14 cellular contexts compared by ENCODE assay signal in genomic region chr17:63487014-63487339, GRCh38. TPM values are rescaled to one million over a fixed set of nuclear protein-coding genes. Genes with fewer than 3 reads are reported as not detected.
DNase-seq lines count a peak whose midpoint lies in the region; ATAC-seq and TF ChIP-seq lines count a peak whose summit lies in the region.
"Had no signal": no experiment of that assay in that cellular context is flagged by ENCODE, and none has a peak within 500 bp of the region (broad histone marks: within the 10 kb centered on the region; RNA-seq: fewer than 3 reads in every experiment).

No MANE protein-coding gene starts in this region.

- TF ChIP-seq EP300 in SK-N-SH (IDR thresholded peaks at IDR 0.05; ENCODE audit: borderline replicate concordance in 1 of 2, low read depth in 1 of 2, low read length in 1 of 2), result no peak

- no peaks in the 10 kb centered on the region for H3F3A ChIP-seq in SK-N-SH (replicated peaks; ENCODE audit: insufficient read depth)

- H3K27me3 Mint-ChIP-seq in dendritic cell treated with granulocyte-macrophage colony-stimulating factor and Interleukin-4, amounts not matched to agents 40 ng/mL and 50 ng/mL, for 4 days, result peaks cover 3% of the 10 kb centered on the region
- H3K27me3 Mint-ChIP-seq: CD4-positive, alpha-beta T cell had no signal

- H3K4me3 Mint-ChIP-seq in dendritic cell treated with granulocyte-macrophage colony-stimulating factor and Interleukin-4, amounts not matched to agents 40 ng/mL and 50 ng/mL, for 4 days, result no peak overlapping the region
- H3K4me3 Mint-ChIP-seq: CD4-positive, alpha-beta T cell had no signal

- H3K9ac ChIP-seq in SK-N-SH (no peak overlapping the region), neuronal stem cell (ENCODE audit: low read depth, low read length, poor library complexity) (no peak overlapping the region)
- H3K9ac ChIP-seq: GM23248 had no signal

- no peaks in the 10 kb centered on the region for H3K9me3 Mint-ChIP-seq in dendritic cell treated with granulocyte-macrophage colony-stimulating factor and Interleukin-4, amounts not matched to agents 40 ng/mL and 50 ng/mL, for 4 days
- H3K9me3 Mint-ChIP-seq: CD4-positive, alpha-beta T cell had no signal

- H3K4me1 Mint-ChIP-seq in dendritic cell treated with granulocyte-macrophage colony-stimulating factor and Interleukin-4, amounts not matched to agents 40 ng/mL and 50 ng/mL, for 4 days (ENCODE audit: low read depth), result peaks cover 24% of the 10 kb centered on the region

- peak overlapping the region; percentile 71 for H2BK15ac ChIP-seq in neuronal stem cell (ENCODE audit: low read length)

- no peak overlapping the region for H3K4ac ChIP-seq in neuronal stem cell (ENCODE audit: low read length)

- H3K23ac ChIP-seq in neuronal stem cell (ENCODE audit: low read depth, low read length, poor library complexity), result peak overlapping the region; percentile 71

- no peaks in the 10 kb centered on the region for H3K9me2 ChIP-seq in SK-N-SH

- H3K4me2 ChIP-seq in SK-N-SH (no peak overlapping the region), neuronal stem cell (ENCODE audit: insufficient read depth, low read length, poor library complexity, severe bottlenecking) (no peak overlapping the region)

- ATAC-seq in SK-N-SH treated with all-trans-retinoic acid at 6 μM for 48 hours (no peak), GM18873 (IDR thresholded peaks at IDR 0.05; ENCODE audit: low FRiP score, unreplicated experiment) (no peak), HG03469 (IDR thresholded peaks at IDR 0.05; ENCODE audit: unreplicated experiment) (no peak)
- ATAC-seq: GM12878, K562 had no signal

- TF ChIP-seq RAD21 in SK-N-SH (IDR thresholded peaks at IDR 0.05; ENCODE audit: low read length), result no peak

- no peaks in the 10 kb centered on the region for H3K9me3 ChIP-seq in SK-N-SH
- no peaks in the 10 kb centered on the region for H3K9me3 ChIP-seq in neuronal stem cell (replicated peaks in 1 of 2; ENCODE audit: control insufficient read depth in 2 of 2, insufficient read depth in 1 of 2, low read depth in 1 of 2, low read length in 2 of 2)

- H3K36me3 ChIP-seq in SK-N-SH (replicated peaks in 1 of 2; ENCODE audit: control insufficient read depth in 1 of 2, insufficient read depth in 2 of 2, low read length in 1 of 2) (no peaks in the 10 kb centered on the region), neuronal stem cell (replicated peaks in 1 of 2; ENCODE audit: control insufficient read depth in 2 of 2, insufficient read depth in 2 of 2, low read length in 2 of 2) (no peaks in the 10 kb centered on the region)

- H4K91ac ChIP-seq in neuronal stem cell (ENCODE audit: low read depth, low read length, poor library complexity), result no peak overlapping the region

- H3K27ac Mint-ChIP-seq in dendritic cell treated with granulocyte-macrophage colony-stimulating factor and Interleukin-4, amounts not matched to agents 40 ng/mL and 50 ng/mL, for 4 days, result peak overlapping the region; percentile 33
- H3K27ac Mint-ChIP-seq: CD4-positive, alpha-beta T cell had no signal

- no peak overlapping the region for H3K27ac ChIP-seq in SK-N-SH (ENCODE audit: low read depth in 2 of 2, low read length in 1 of 2)
- no peak overlapping the region for H3K27ac ChIP-seq in neuronal stem cell (replicated peaks; ENCODE audit: low read length)
- H3K27ac ChIP-seq: 22Rv1, GM23248 had no signal

- POLR2A ChIA-PET in SK-N-SH (lab: Yijun Ruan, JAX), result interaction anchor here (1.2 to 1.8 kb wide), 2 partner anchors 10 to 11 kb away, joined by 3 read pairs; partner anchors contain the start of gene ACE

- no peaks in the 10 kb centered on the region for H3K79me2 ChIP-seq in SK-N-SH (ENCODE audit: insufficient read depth)

- no peaks in the 10 kb centered on the region; a peak in 1 of 4 replicates for H3K4me1 ChIP-seq in SK-N-SH (ENCODE audit: control insufficient read depth in 1 of 2, insufficient read depth in 2 of 2, low read depth in 1 of 2, low read length in 1 of 2)
- H3K4me1 ChIP-seq in neuronal stem cell (ENCODE audit: control insufficient read depth in 2 of 2, insufficient read depth in 1 of 2, low read depth in 1 of 2, low read length in 2 of 2), result no peaks in the 10 kb centered on the region

- DNase-seq in SK-N-SH, result peak; percentile 30
- DNase-seq in neuronal stem cell (ENCODE audit: low spot score), result no peak
- no peak for DNase-seq in activated CD8-positive, alpha-beta memory T cell treated with anti-CD3 and anti-CD28 coated beads, Interleukin-2, amount 50 U/mL, for 48 hours
- DNase-seq: C1 segment of cervical spinal cord; CD4-positive, alpha-beta T cell; DMS79; GM23248 had no signal

- peak overlapping the region; percentile 31 for H3K14ac ChIP-seq in neuronal stem cell (ENCODE audit: low read length)

- peak overlapping the region; percentile 37 for H2AK5ac ChIP-seq in neuronal stem cell (ENCODE audit: low read depth, low read length)

- no peak overlapping the region for H2BK12ac ChIP-seq in neuronal stem cell (ENCODE audit: low read length)

- H2AFZ ChIP-seq in SK-N-SH (ENCODE audit: low read depth) (no peak overlapping the region), neuronal stem cell (ENCODE audit: low read length) (no peak overlapping the region)
- H2AFZ ChIP-seq: GM23248 had no signal

- no peak overlapping the region for H2BK120ac ChIP-seq in neuronal stem cell (ENCODE audit: low read depth, low read length)

- H3K4me3 ChIP-seq in SK-N-SH (ENCODE audit: low read depth in 2 of 2, low read length in 1 of 2) (no peak overlapping the region), neuronal stem cell (ENCODE audit: low read length in 2 of 2) (no peak overlapping the region)
- H3K4me3 ChIP-seq: GM12878, GM23248, K562 had no signal

- H3K36me3 Mint-ChIP-seq in dendritic cell treated with granulocyte-macrophage colony-stimulating factor and Interleukin-4, amounts not matched to agents 40 ng/mL and 50 ng/mL, for 4 days (ENCODE audit: low read depth), result peaks cover 100% of the 10 kb centered on the region

- H4K20me1 ChIP-seq in SK-N-SH (ENCODE audit: insufficient read depth), result no peaks in the 10 kb centered on the region

- H4K8ac ChIP-seq in neuronal stem cell (ENCODE audit: low read depth, low read length), result no peak overlapping the region

- 81% methylated on average over 8 of the region's 11 CpGs for WGBS in SK-N-SH (ENCODE audit: low lambda C conversion rate)
- no CpG with 5 or more reads among the region's 11 CpGs for WGBS in neuronal stem cell (ENCODE audit: extremely low coverage in 2 of 2, insufficient read length in 2 of 2, insufficient replicate concordance in 1 of 2), 2 donors

- H2BK5ac ChIP-seq in neuronal stem cell (ENCODE audit: low read length), result no peak overlapping the region

- TF ChIP-seq CTCF in SK-N-SH (IDR thresholded peaks at IDR 0.05), result no peak

- peaks cover 3% of the 10 kb centered on the region for H3K79me1 ChIP-seq in neuronal stem cell (ENCODE audit: low read depth, low read length)

- no peaks in the 10 kb centered on the region for H3K27me3 ChIP-seq in SK-N-SH (ENCODE audit: insufficient read depth)
- peaks cover 0 to 56% (median 0%) of the 10 kb centered on the region in 3 experiments for H3K27me3 ChIP-seq in neuronal stem cell (ENCODE audit: control insufficient read depth in 3 of 3, insufficient read depth in 3 of 3, low read depth in 1 of 3, low read length in 3 of 3)

- intact Hi-C loops in dendritic cell treated with granulocyte-macrophage colony-stimulating factor and Interleukin-4, amounts not matched to agents 40 ng/mL and 50 ng/mL, for 4 days (cut with micrococcal nuclease), result no loop called here

- CTCF ChIA-PET in SK-N-SH (lab: Yijun Ruan, JAX), result interaction anchor here (0.9 to 3.6 kb wide), 7 partner anchors 8 to 125 kb away, joined by 3 to 33 read pairs (median 7); partner anchors contain the start of gene ACE

- no peak overlapping the region for H3K18ac ChIP-seq in neuronal stem cell (ENCODE audit: low read length)

TF ChIP-seq in SK-N-SH, 30 proteins besides CTCF, POLR2A, EP300 and RAD21:
- TF ChIP-seq NRF1 (IDR thresholded peaks at IDR 0.05; ENCODE audit: low read depth, low read length) (no peak), USF1 (IDR thresholded peaks at IDR 0.05; ENCODE audit: borderline replicate concordance, low read depth) (no peak), RXRA (IDR thresholded peaks at IDR 0.05; ENCODE audit: borderline replicate concordance, low read depth) (no peak), CHD2 (IDR thresholded peaks at IDR 0.05; ENCODE audit: low read length, partially characterized antibody) (no peak)

TF ChIP-seq in SK-N-SH treated with all-trans-retinoic acid at 6 μM for 48 hours, 23 proteins besides CTCF, POLR2A, EP300 and RAD21:
- no peak for TF ChIP-seq TOX (CRISPR knock-in tag; IDR thresholded peaks at IDR 0.05; ENCODE audit: borderline replicate concordance)
- no peak for TF ChIP-seq OSR1 (CRISPR knock-in tag; IDR thresholded peaks at IDR 0.05)

RNA-seq across cellular contexts. Expression of gene ACE, which starts 10.1 kb away (rescaled TPM):
- polyA plus RNA-seq in SK-N-SH (2012; rRNA removed), result 6.3 and 12.1 TPM in 2 replicates
- 6.0 and 10.9 TPM in 2 replicates for polyA plus RNA-seq in SK-N-SH (2012; cell fraction: cytosol; rRNA removed)
- polyA plus RNA-seq in SK-N-SH (2012; cell fraction: nucleus; rRNA removed), result 34.5 and 42.3 TPM in 2 replicates
- polyA plus RNA-seq in neuronal stem cell (2013, experiment 1 of 2), result 0.08 TPM
- 0.04 TPM for polyA plus RNA-seq in neuronal stem cell (2013, experiment 2 of 2)
- polyA plus RNA-seq: GM12878 had no signal

RNA-seq across cellular contexts. Expression of gene KCNH6, which starts 36.2 kb away (rescaled TPM):
- polyA plus RNA-seq in SK-N-SH (2012; rRNA removed), result 0.15 and 0.18 TPM in 2 replicates
- polyA plus RNA-seq in SK-N-SH (2012; cell fraction: cytosol; rRNA removed), result 0.09 and 0.14 TPM in 2 replicates
- 0.21 and 0.39 TPM in 2 replicates for polyA plus RNA-seq in SK-N-SH (2012; cell fraction: nucleus; rRNA removed)
- polyA plus RNA-seq in neuronal stem cell (2013, experiment 1 of 2), result 0.03 TPM
- not detected for polyA plus RNA-seq in neuronal stem cell (2013, experiment 2 of 2)
- polyA plus RNA-seq: GM12878, GM23248, K562 had no signal

RNA-seq across cellular contexts. Expression of gene CYB561, which starts 40.9 kb away (rescaled TPM):
- polyA plus RNA-seq in SK-N-SH (2012; rRNA removed), result 28.3 and 38.6 TPM in 2 replicates
- polyA plus RNA-seq in SK-N-SH (2012; cell fraction: cytosol; rRNA removed), result 20.6 and 28.6 TPM in 2 replicates
- polyA plus RNA-seq in SK-N-SH (2012; cell fraction: nucleus; rRNA removed), result 47.2 and 48.4 TPM in 2 replicates
- 11.7 TPM for polyA plus RNA-seq in neuronal stem cell (2013, experiment 1 of 2)
- 12.1 TPM for polyA plus RNA-seq in neuronal stem cell (2013, experiment 2 of 2)
